23 cellular contexts compared by ENCODE assay signal in the genomic region with DNA sequence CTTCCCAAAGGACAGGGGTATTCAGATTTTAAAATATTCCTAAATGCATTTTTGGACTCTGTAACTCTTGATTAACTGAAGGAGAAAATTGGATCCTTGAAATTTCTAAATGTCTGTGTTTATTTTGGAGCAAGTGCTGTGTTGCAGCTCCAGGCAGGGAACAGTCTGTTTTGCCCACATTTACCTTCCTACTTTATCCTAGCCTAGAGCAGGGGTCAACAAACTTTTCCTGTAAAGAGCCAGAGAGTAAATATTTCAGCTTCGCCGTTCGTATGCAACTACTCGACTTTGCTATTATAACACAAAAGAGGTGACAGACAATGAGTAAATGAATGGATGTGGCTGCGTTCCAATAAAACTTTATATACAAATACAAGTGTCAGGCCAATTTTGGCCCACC.
DNase-seq lines count a peak whose midpoint lies in the region; ATAC-seq, FAIRE-seq and TF ChIP-seq lines count a peak whose summit lies in the region.
"Had no signal": no experiment of that assay in that cellular context is flagged by ENCODE, and none has a peak within 500 bp of the region (broad histone marks: within the 10 kb centered on the region; RNA-seq: fewer than 3 reads in every experiment).

No MANE protein-coding gene starts in this region.

- no peak for TF ChIP-seq CTCF in right lobe of liver (IDR thresholded peaks at IDR 0.05)
- no peak for TF ChIP-seq CTCF in HepG2 (CRISPR knock-in tag; IDR thresholded peaks at IDR 0.05)
- no peak for TF ChIP-seq CTCF in neural progenitor cell (IDR thresholded peaks at IDR 0.05)

- H3K4me1 Mint-ChIP-seq in neural progenitor cell: no peaks in the 10 kb centered on the region
- H3K4me1 Mint-ChIP-seq: CD4-positive, alpha-beta memory T cell; H9 had no signal

- TF ChIP-seq POLR2A in right lobe of liver (IDR thresholded peaks at IDR 0.05) (no peak), HepG2 (IDR thresholded peaks at IDR 0.05; ENCODE audit: insufficient read depth in 1 of 2, low read depth in 2 of 2, low read length in 2 of 2) (no peak)

- H3K4me1 ChIP-seq in right lobe of liver: peaks cover 0 to 8% (median 0%) of the 10 kb centered on the region in 4 donors
- no peaks in the 10 kb centered on the region for H3K4me1 ChIP-seq in HepG2 (ENCODE audit: insufficient read depth, low read length)
- H3K4me1 ChIP-seq in neural progenitor cell: no peaks in the 10 kb centered on the region
- H3K4me1 ChIP-seq: A549 had no signal

- WGBS in right lobe of liver (ENCODE audit: insufficient coverage, low coverage, low lambda C conversion rate, missing lambda C conversion rate): 33% methylated on average over 5 of the region's 5 CpGs
- 1% methylated on average over 5 of the region's 5 CpGs for WGBS in HepG2 (ENCODE audit: low lambda C conversion rate)

- H3K79me2 ChIP-seq in HepG2 (ENCODE audit: insufficient read depth, low read length): no peaks in the 10 kb centered on the region
- no peaks in the 10 kb centered on the region for H3K79me2 ChIP-seq in neural progenitor cell (ENCODE audit: low read depth)

- no peaks in the 10 kb centered on the region for H3K9me3 Mint-ChIP-seq in neural progenitor cell
- H3K9me3 Mint-ChIP-seq: H9 had no signal

- no peak for TF ChIP-seq EP300 in HepG2 (IDR thresholded peaks at IDR 0.05; ENCODE audit: low read depth in 2 of 2, low read length in 2 of 2)
- TF ChIP-seq EP300 in HepG2 (CRISPR knock-in tag; IDR thresholded peaks at IDR 0.05; ENCODE audit: borderline replicate concordance): no peak

- DNase-seq in NCI-H345 (lab: John Stamatoyannopoulos, UW) (peak; percentile 8), NCI-H345 treated with DMSO at 0.1 percent for 48 hours (lab: John Stamatoyannopoulos, UW; ENCODE audit: unreplicated experiment) (no peak), right lobe of liver (no peak), HepG2 (ENCODE audit: low spot score) (no peak), NCI-H774 (lab: John Stamatoyannopoulos, UW) (peak; percentile 47), neural progenitor cell (ENCODE audit: low spot score) (no peak), NCI-H128 (lab: John Stamatoyannopoulos, UW; ENCODE audit: unreplicated experiment) (no peak)
- DNase-seq: 8988T; ACHN; AML-193; C1 segment of cervical spinal cord; Calu3; CD4-positive, alpha-beta memory T cell; COR-L47; DMS153; DND-41; GM23248; H9 had no signal

- no TSS peak for BruUV-seq in HepG2 (replicated peaks; lab: Mats Ljungman, UMichigan)

- H3K9me3 ChIP-seq in right lobe of liver (no peaks in the 10 kb centered on the region), HepG2 (ENCODE audit: low read length) (no peaks in the 10 kb centered on the region), neural progenitor cell (ENCODE audit: low read depth) (no peaks in the 10 kb centered on the region)
- H3K9me3 ChIP-seq: A549 had no signal

- H3K27me3 ChIP-seq in right lobe of liver (no peaks in the 10 kb centered on the region), HepG2 (ENCODE audit: control insufficient read depth in 1 of 2, insufficient read depth in 2 of 2, low read length in 2 of 2) (no peaks in the 10 kb centered on the region), neural progenitor cell (no peaks in the 10 kb centered on the region)

- H3K4me3 ChIP-seq in right lobe of liver (no peak overlapping the region), HepG2 (replicated peaks in 1 of 3; ENCODE audit: insufficient read depth in 1 of 3, low read depth in 2 of 3, low read length in 3 of 3) (no peak overlapping the region), neural progenitor cell (no peak overlapping the region)
- H3K4me3 ChIP-seq: A549, GM23248 had no signal

- no peak overlapping the region for H3K9ac ChIP-seq in HepG2 (ENCODE audit: insufficient read depth, low read depth, low read length)
- no peak overlapping the region for H3K9ac ChIP-seq in neural progenitor cell
- H3K9ac ChIP-seq: GM23248 had no signal

- no peak overlapping the region for H3K4me3 Mint-ChIP-seq in neural progenitor cell
- H3K4me3 Mint-ChIP-seq: CD4-positive, alpha-beta memory T cell; H9 had no signal

- intact Hi-C loops in right lobe of liver (cut with DNase I): no loop called here
- intact Hi-C loops in HepG2 (cut with micrococcal nuclease; ENCODE audit: unreplicated experiment): no loop called here

- H2AFZ ChIP-seq in HepG2 (ENCODE audit: low read length) (no peak overlapping the region), neural progenitor cell (replicated peaks) (peak overlapping the region; percentile 69)
- H2AFZ ChIP-seq: GM23248 had no signal

- no peak overlapping the region for H3K27ac ChIP-seq in right lobe of liver
- H3K27ac ChIP-seq in HepG2 (ENCODE audit: extremely low read length, insufficient read depth, low read length): no peak overlapping the region
- H3K27ac ChIP-seq in neural progenitor cell: no peak overlapping the region
- H3K27ac ChIP-seq: A549, GM23248 had no signal

- H3K4me2 ChIP-seq in HepG2 (ENCODE audit: low read depth, low read length): no peak overlapping the region
- H3K4me2 ChIP-seq in neural progenitor cell: no peak overlapping the region
- H3K4me2 ChIP-seq: A549 had no signal

- H3K27ac Mint-ChIP-seq in neural progenitor cell: no peak overlapping the region
- H3K27ac Mint-ChIP-seq: CD4-positive, alpha-beta memory T cell; H9 had no signal

- CTCF ChIA-PET in HepG2 (lab: Yijun Ruan, JAX; ENCODE audit: low intra/inter-chr PET ratio, low total read pairs): no interaction called here

- H4K20me1 ChIP-seq in HepG2 (ENCODE audit: insufficient read depth, low read length) (no peaks in the 10 kb centered on the region), neural progenitor cell (ENCODE audit: low read depth) (no peaks in the 10 kb centered on the region)

- POLR2A ChIA-PET in HepG2 (lab: Yijun Ruan, JAX): no interaction called here

- H3K36me3 Mint-ChIP-seq in neural progenitor cell: no peaks in the 10 kb centered on the region
- H3K36me3 Mint-ChIP-seq: CD4-positive, alpha-beta memory T cell had no signal

- TF ChIP-seq RAD21 in HepG2 (CRISPR knock-in tag; IDR thresholded peaks at IDR 0.05): no peak

- no peaks in the 10 kb centered on the region for H3K27me3 Mint-ChIP-seq in neural progenitor cell (ENCODE audit: insufficient read depth, low read depth)
- H3K27me3 Mint-ChIP-seq: CD4-positive, alpha-beta memory T cell had no signal

- H3F3A ChIP-seq in neural progenitor cell (ENCODE audit: low read depth): no peaks in the 10 kb centered on the region

- in situ Hi-C loops in HepG2 (cut with HindIII; ENCODE audit: extremely low pct_ligation_motif_present, low pct_unique_long_range_greater_than_20kb): no loop called here

- ATAC-seq in right lobe of liver: peak; percentile 41 to 90 (median 76)
- ATAC-seq in HepG2: no peak
- no peak for ATAC-seq in GM19328 (IDR thresholded peaks at IDR 0.05; ENCODE audit: unreplicated experiment)
- ATAC-seq: A549, HCT116 had no signal

- FAIRE-seq in HepG2 (lab: Jason Lieb, UNC): no peak
- FAIRE-seq: A549, G401.6, GM12892 had no signal

- H3K36me3 ChIP-seq in right lobe of liver (no peaks in the 10 kb centered on the region), HepG2 (replicated peaks in 1 of 2; ENCODE audit: control insufficient read depth in 1 of 2, insufficient read depth in 2 of 2, low read length in 2 of 2) (no peaks in the 10 kb centered on the region), neural progenitor cell (no peaks in the 10 kb centered on the region)

TF ChIP-seq in HepG2, 621 proteins besides CTCF, POLR2A, EP300 and RAD21:
- TF ChIP-seq, protein P1, sequence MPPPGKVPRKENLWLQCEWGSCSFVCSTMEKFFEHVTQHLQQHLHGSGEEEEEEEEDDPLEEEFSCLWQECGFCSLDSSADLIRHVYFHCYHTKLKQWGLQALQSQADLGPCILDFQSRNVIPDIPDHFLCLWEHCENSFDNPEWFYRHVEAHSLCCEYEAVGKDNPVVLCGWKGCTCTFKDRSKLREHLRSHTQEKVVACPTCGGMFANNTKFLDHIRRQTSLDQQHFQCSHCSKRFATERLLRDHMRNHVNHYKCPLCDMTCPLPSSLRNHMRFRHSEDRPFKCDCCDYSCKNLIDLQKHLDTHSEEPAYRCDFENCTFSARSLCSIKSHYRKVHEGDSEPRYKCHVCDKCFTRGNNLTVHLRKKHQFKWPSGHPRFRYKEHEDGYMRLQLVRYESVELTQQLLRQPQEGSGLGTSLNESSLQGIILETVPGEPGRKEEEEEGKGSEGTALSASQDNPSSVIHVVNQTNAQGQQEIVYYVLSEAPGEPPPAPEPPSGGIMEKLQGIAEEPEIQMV (CRISPR knock-in tag; IDR thresholded peaks at IDR 0.05; ENCODE audit: low read depth): no peak
- TF ChIP-seq AHR (CRISPR knock-in tag; IDR thresholded peaks at IDR 0.05) (no peak), ZNF564 (CRISPR knock-in tag; IDR thresholded peaks at IDR 0.05) (no peak), FOXJ3 (CRISPR knock-in tag; IDR thresholded peaks at IDR 0.05; ENCODE audit: borderline replicate concordance) (no peak)
- TF ChIP-seq, protein P2, sequence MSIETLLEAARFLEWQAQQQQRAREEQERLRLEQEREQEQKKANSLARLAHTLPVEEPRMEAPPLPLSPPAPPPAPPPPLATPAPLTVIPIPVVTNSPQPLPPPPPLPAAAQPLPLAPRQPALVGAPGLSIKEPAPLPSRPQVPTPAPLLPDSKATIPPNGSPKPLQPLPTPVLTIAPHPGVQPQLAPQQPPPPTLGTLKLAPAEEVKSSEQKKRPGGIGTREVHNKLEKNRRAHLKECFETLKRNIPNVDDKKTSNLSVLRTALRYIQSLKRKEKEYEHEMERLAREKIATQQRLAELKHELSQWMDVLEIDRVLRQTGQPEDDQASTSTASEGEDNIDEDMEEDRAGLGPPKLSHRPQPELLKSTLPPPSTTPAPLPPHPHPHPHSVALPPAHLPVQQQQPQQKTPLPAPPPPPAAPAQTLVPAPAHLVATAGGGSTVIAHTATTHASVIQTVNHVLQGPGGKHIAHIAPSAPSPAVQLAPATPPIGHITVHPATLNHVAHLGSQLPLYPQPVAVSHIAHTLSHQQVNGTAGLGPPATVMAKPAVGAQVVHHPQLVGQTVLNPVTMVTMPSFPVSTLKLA (IDR thresholded peaks at IDR 0.05): no peak

Comparison
In these comparisons a context has a peak if more than half of its experiments do, and no peak if none do; other contexts are left out.
1. DNase-seq: peak in NCI-H345 (single experiment) and NCI-H774 (single experiment); none in NCI-H345 treated with DMSO at 0.1 percent for 48 hours (single experiment), right lobe of liver (0 of 3), HepG2 (single experiment), neural progenitor cell (single experiment) and NCI-H128 (single experiment).
2. ATAC-seq: peak in right lobe of liver (4 of 4); none in HepG2 (single experiment) and GM19328 (single experiment).